Comparison of ENCODE assay signal across 1 cellular context in the genomic region with DNA sequence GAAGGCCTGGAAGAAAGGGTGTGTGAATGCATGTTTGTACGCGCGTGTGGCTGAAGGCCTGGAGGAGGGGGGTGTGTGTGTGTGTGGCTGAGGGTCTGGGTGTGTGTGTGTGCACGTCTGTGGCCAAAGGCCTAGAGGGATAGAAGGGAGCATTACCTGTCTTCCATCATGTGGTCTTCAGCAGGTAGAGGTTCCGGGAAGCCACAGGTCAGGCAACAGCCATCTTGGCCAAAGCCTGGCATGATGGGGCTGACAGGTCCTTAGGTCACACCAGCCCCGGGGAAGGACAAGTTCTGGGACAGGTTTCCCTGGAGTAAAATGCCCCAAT.
TF ChIP-seq lines count a peak whose summit lies in the region.

No MANE protein-coding gene starts in this region.

TF ChIP-seq in HEK293, 187 proteins besides CTCF, POLR2A, EP300 and RAD21 (continued from another document):
- TF ChIP-seq, protein P1, sequence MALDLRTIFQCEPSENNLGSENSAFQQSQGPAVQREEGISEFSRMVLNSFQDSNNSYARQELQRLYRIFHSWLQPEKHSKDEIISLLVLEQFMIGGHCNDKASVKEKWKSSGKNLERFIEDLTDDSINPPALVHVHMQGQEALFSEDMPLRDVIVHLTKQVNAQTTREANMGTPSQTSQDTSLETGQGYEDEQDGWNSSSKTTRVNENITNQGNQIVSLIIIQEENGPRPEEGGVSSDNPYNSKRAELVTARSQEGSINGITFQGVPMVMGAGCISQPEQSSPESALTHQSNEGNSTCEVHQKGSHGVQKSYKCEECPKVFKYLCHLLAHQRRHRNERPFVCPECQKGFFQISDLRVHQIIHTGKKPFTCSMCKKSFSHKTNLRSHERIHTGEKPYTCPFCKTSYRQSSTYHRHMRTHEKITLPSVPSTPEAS (tag by site-specific recombination; IDR thresholded peaks at IDR 0.05), result 0 out of 2 replicates have a peak, but pooled peaks have one; percentile 11
- TF ChIP-seq SCRT1 (tag by site-specific recombination; IDR thresholded peaks at IDR 0.05; ENCODE audit: borderline replicate concordance) (0 out of 2 replicates have a peak, but pooled peaks have one; percentile 14), ZNF24 (tag by site-specific recombination; IDR thresholded peaks at IDR 0.05) (no peak), ZNF549 (tag by site-specific recombination; IDR thresholded peaks at IDR 0.05) (no peak)
